ENCODE assay signal across 1 cellular context in genomic region chr19:48487544-48487943, GRCh38.
TF ChIP-seq lines count a peak whose summit lies in the region.

No MANE protein-coding gene starts in this region.

TF ChIP-seq in A549, 52 proteins besides CTCF, POLR2A, EP300 and RAD21 (continued from another document):
- no peak for TF ChIP-seq HMGXB4 (CRISPR knock-in tag; IDR thresholded peaks at IDR 0.05; ENCODE audit: borderline replicate concordance)
- TF ChIP-seq JUNB (IDR thresholded peaks at IDR 0.05): no peak
- no peak for TF ChIP-seq TFCP2L1 (CRISPR knock-in tag; IDR thresholded peaks at IDR 0.05)
- no peak for TF ChIP-seq FOXS1 (CRISPR knock-in tag; IDR thresholded peaks at IDR 0.05)
- no peak for TF ChIP-seq RARB (CRISPR knock-in tag; IDR thresholded peaks at IDR 0.05)
- no peak for TF ChIP-seq KDM1A (IDR thresholded peaks at IDR 0.05; ENCODE audit: low read depth)
- TF ChIP-seq GATA3 (IDR thresholded peaks at IDR 0.05; ENCODE audit: borderline replicate concordance): no peak
- no peak for TF ChIP-seq BHLHE40 (IDR thresholded peaks at IDR 0.05; ENCODE audit: low read depth, low read length)
- no peak for TF ChIP-seq PHF8 (IDR thresholded peaks at IDR 0.05; ENCODE audit: borderline replicate concordance, low read depth)
- TF ChIP-seq HDAC2 (IDR thresholded peaks at IDR 0.05): no peak
- TF ChIP-seq FOSL2 (IDR thresholded peaks at IDR 0.05): no peak
- no peak for TF ChIP-seq FOSL2 (CRISPR knock-in tag; IDR thresholded peaks at IDR 0.05)
